10 cellular contexts compared by ENCODE assay signal in the genomic region with DNA sequence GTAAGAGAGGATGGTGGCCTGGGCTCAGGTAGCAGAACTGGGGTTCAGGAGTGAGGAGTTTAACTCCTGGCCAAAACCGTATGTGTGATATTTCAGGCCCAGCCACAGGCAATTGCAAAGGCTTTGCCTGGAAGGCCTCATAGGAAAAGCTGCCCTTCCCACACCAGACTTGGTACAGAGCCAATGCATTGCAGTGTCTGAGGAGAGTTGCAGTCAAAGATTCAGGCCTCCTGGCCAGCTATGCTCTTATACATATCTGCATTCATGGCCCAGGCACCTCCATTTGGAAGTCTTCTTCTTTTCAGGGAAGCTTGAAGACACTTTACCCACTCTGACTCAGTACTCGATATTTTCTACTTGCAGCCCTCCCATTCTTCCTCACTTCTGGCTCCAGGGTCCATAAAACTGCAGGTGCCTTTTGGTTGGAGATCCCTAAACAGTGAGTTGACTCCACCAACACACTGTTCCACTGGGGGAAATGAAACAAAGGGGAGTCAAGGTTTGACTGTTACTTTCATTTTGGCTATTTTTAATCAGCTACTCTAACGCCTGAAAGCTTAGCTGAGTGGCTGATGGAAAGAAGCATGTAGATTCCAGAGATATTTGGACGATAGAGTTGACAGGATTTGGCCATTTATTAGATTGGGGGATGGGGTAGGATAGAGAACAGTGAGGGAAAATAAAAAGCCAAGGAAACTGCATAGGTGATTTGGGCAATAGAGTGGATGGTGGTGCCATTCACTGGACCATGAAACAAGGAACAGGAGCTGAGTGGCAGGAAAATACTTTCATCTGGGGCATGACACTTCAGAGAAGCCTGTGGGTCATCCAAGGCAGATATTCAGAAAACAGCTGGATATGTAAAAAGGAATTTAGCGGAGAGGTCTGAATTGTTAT. TPM values are rescaled to one million over a fixed set of nuclear protein-coding genes. Genes with fewer than 3 reads are reported as not detected.
DNase-seq lines count a peak whose midpoint lies in the region; ATAC-seq and TF ChIP-seq lines count a peak whose summit lies in the region.
"Had no signal": no experiment of that assay in that cellular context is flagged by ENCODE, and none has a peak within 500 bp of the region (broad histone marks: within the 10 kb centered on the region; RNA-seq: fewer than 3 reads in every experiment).

No MANE protein-coding gene starts in this region.

- no peak for TF ChIP-seq EP300 in esophagus muscularis mucosa (IDR thresholded peaks at IDR 0.05)

- intact Hi-C loops in lower leg skin (cut with DNase I; ENCODE audit: low total_unique reads) (no loop called here), esophagus muscularis mucosa (cut with DNase I) (no loop called here)

- TF ChIP-seq POLR2A in lower leg skin (IDR thresholded peaks at IDR 0.05) (no peak), esophagus muscularis mucosa (IDR thresholded peaks at IDR 0.05; ENCODE audit: low read depth) (no peak)

- ATAC-seq in GM19043 (IDR thresholded peaks at IDR 0.05; ENCODE audit: low read depth, unreplicated experiment) (peak; percentile 98), HG02798 (IDR thresholded peaks at IDR 0.05; ENCODE audit: poor library complexity, unreplicated experiment) (peak; percentile 96)
- no peak for ATAC-seq in activated CD8-positive, alpha-beta T cell treated with anti-CD3 and anti-CD28 coated beads, Interleukin-2, amount 10 ng/mL, durations not matched to agents 7 days and 5 days

- H3K4me3 ChIP-seq in lower leg skin (ENCODE audit: low read depth, poor library complexity, severe bottlenecking) (no peak overlapping the region), esophagus muscularis mucosa (no peak overlapping the region)

- no peak overlapping the region for H3K4me3 Mint-ChIP-seq in activated CD8-positive, alpha-beta T cell treated with anti-CD3 and anti-CD28 coated beads, Interleukin-2, amount 10 ng/mL, durations not matched to agents 7 days and 5 days
- H3K4me3 Mint-ChIP-seq: activated naive CD4-positive, alpha-beta T cell treated with anti-CD3 and anti-CD28 coated beads, Interleukin-2, amount 10 ng/mL, durations not matched to agents 7 days and 5 days; H9 had no signal

- no peaks in the 10 kb centered on the region for H3K27me3 Mint-ChIP-seq in activated CD8-positive, alpha-beta T cell treated with anti-CD3 and anti-CD28 coated beads, Interleukin-2, amount 10 ng/mL, durations not matched to agents 7 days and 5 days (ENCODE audit: low read depth)

- H3K4me1 Mint-ChIP-seq in activated CD8-positive, alpha-beta T cell treated with anti-CD3 and anti-CD28 coated beads, Interleukin-2, amount 10 ng/mL, durations not matched to agents 7 days and 5 days (ENCODE audit: low read depth) = no peaks in the 10 kb centered on the region
- H3K4me1 Mint-ChIP-seq: activated naive CD4-positive, alpha-beta T cell treated with anti-CD3 and anti-CD28 coated beads, Interleukin-2, amount 10 ng/mL, durations not matched to agents 7 days and 5 days had no signal

- H3K4me1 ChIP-seq in esophagus muscularis mucosa = peaks cover 8 to 12% (median 11%) of the 10 kb centered on the region in 4 donors

- no peak overlapping the region for H3K27ac Mint-ChIP-seq in activated CD8-positive, alpha-beta T cell treated with anti-CD3 and anti-CD28 coated beads, Interleukin-2, amount 10 ng/mL, durations not matched to agents 7 days and 5 days
- H3K27ac Mint-ChIP-seq: activated naive CD4-positive, alpha-beta T cell treated with anti-CD3 and anti-CD28 coated beads, Interleukin-2, amount 10 ng/mL, durations not matched to agents 7 days and 5 days had no signal

- no peaks in the 10 kb centered on the region for H3K36me3 Mint-ChIP-seq in activated CD8-positive, alpha-beta T cell treated with anti-CD3 and anti-CD28 coated beads, Interleukin-2, amount 10 ng/mL, durations not matched to agents 7 days and 5 days (ENCODE audit: low read depth)
- H3K36me3 Mint-ChIP-seq: activated naive CD4-positive, alpha-beta T cell treated with anti-CD3 and anti-CD28 coated beads, Interleukin-2, amount 10 ng/mL, durations not matched to agents 7 days and 5 days had no signal

- POLR2A ChIA-PET in activated CD8-positive, alpha-beta T cell treated with anti-CD3 and anti-CD28 coated beads, Interleukin-2, amount 10 ng/mL, durations not matched to agents 7 days and 5 days (lab: Charles Lee) = no interaction called here

- peak; percentile 89 for DNase-seq in OCI-M1 (lab: John Stamatoyannopoulos, UW)
- DNase-seq in stromal cell of bone marrow (ENCODE audit: low read depth) = peak; percentile 25
- DNase-seq in activated effector memory CD4-positive, alpha-beta T cell treated with Interleukin-2 at 50 U/mL for 16 hours = no peak
- DNase-seq in lower leg skin (ENCODE audit: low spot score in 2 of 2) = no peak
- DNase-seq in activated CD8-positive, alpha-beta T cell treated with anti-CD3 and anti-CD28 coated beads, Interleukin-2, amount 10 ng/mL, durations not matched to agents 7 days and 5 days = no peak
- no peak for DNase-seq in esophagus muscularis mucosa (ENCODE audit: extremely low spot score)
- DNase-seq: activated naive CD4-positive, alpha-beta T cell treated with anti-CD3 and anti-CD28 coated beads, Interleukin-2, amount 10 ng/mL, durations not matched to agents 7 days and 5 days; H9 had no signal

- CTCF ChIA-PET in activated CD8-positive, alpha-beta T cell treated with anti-CD3 and anti-CD28 coated beads, Interleukin-2, amount 10 ng/mL, durations not matched to agents 7 days and 5 days (lab: Charles Lee) = interaction anchor here (1.0 kb wide), 1 partner anchor 161 kb away, joined by 3 read pairs; no protein-coding TSS in a partner anchor

- H3K27me3 ChIP-seq in esophagus muscularis mucosa = no peaks in the 10 kb centered on the region

- TF ChIP-seq CTCF in lower leg skin (IDR thresholded peaks at IDR 0.05) (no peak), esophagus muscularis mucosa (IDR thresholded peaks at IDR 0.05) (no peak)

- WGBS in lower leg skin, 2 donors = 55 to 56% methylated on average over 5 of the region's 5 CpGs
- 42% methylated on average over 5 of the region's 5 CpGs for WGBS in esophagus muscularis mucosa

- H3K9me3 Mint-ChIP-seq in activated CD8-positive, alpha-beta T cell treated with anti-CD3 and anti-CD28 coated beads, Interleukin-2, amount 10 ng/mL, durations not matched to agents 7 days and 5 days (ENCODE audit: insufficient read depth) = peaks cover 6% of the 10 kb centered on the region
- H3K9me3 Mint-ChIP-seq: activated naive CD4-positive, alpha-beta T cell treated with anti-CD3 and anti-CD28 coated beads, Interleukin-2, amount 10 ng/mL, durations not matched to agents 7 days and 5 days had no signal

- no peaks in the 10 kb centered on the region for H3K9me3 ChIP-seq in esophagus muscularis mucosa

- no peaks in the 10 kb centered on the region for H3K36me3 ChIP-seq in esophagus muscularis mucosa

- no peak overlapping the region for H3K27ac ChIP-seq in esophagus muscularis mucosa (replicated peaks in 1 of 4)

RNA-seq across cellular contexts. Expression of a gene that starts 30.6 kb away (rescaled TPM):
- total RNA-seq in lower leg skin (10 to 100 TPM in 2 of 4 donors, 1 to 10 TPM in 2; 4.1 to 28.5 (median 8.2) TPM), esophagus muscularis mucosa (100 to 1,000 TPM in 2 of 4 donors, 10 to 100 TPM in 2; 63.1 to 178 (median 104) TPM)
- total RNA-seq in activated CD8-positive, alpha-beta T cell treated with anti-CD3 and anti-CD28 coated beads, Interleukin-2, amount 10 ng/mL, durations not matched to agents 7 days and 5 days = not detected
- total RNA-seq: H9 had no signal

Comparison
In these comparisons a context has a peak if more than half of its experiments do, and no peak if none do; other contexts are left out.
1. DNase-seq: peak in OCI-M1 (single experiment) and stromal cell of bone marrow (single experiment); none in activated effector memory CD4-positive, alpha-beta T cell treated with Interleukin-2 at 50 U/mL for 16 hours (single experiment), lower leg skin (0 of 2), activated CD8-positive, alpha-beta T cell treated with anti-CD3 and anti-CD28 coated beads, Interleukin-2, amount 10 ng/mL, durations not matched to agents 7 days and 5 days (single experiment) and esophagus muscularis mucosa (single experiment).
2. RNA of a gene that starts 30.6 kb away (total RNA-seq): 63.1 to 178 TPM in esophagus muscularis mucosa and 4.1 to 28.5 TPM in lower leg skin; not detected in activated CD8-positive, alpha-beta T cell treated with anti-CD3 and anti-CD28 coated beads, Interleukin-2, amount 10 ng/mL, durations not matched to agents 7 days and 5 days; every median in the first group is over 4 times any median in the second.